ENCODE assay signal across 8 cellular contexts in genomic region chr19:8005534-8006256, GRCh38. TPM values are rescaled to one million over a fixed set of nuclear protein-coding genes. Genes with fewer than 3 reads are reported as not detected.
DNase-seq lines count a peak whose midpoint lies in the region; ATAC-seq and TF ChIP-seq lines count a peak whose summit lies in the region.

TSS of gene ELAVL1 (minus strand) at chr19:8005641. CDS start at chr19:7991815, 13,826 bp downstream.

- H3K27ac Mint-ChIP-seq in immature natural killer cell, result peak within 1 kb of the TSS; percentile 87 to 96 (median 93)

- H3K36me3 Mint-ChIP-seq in immature natural killer cell, result peaks cover 0 to 4% (median 0%) of the 10 kb centered on the region in 3 donors

- H3K9me3 ChIP-seq in breast epithelium, result no peaks in the 10 kb centered on the region

- H3K4me1 Mint-ChIP-seq in immature natural killer cell, result peaks cover 36 to 39% of the 10 kb centered on the region in 2 donors

- H3K36me3 ChIP-seq in breast epithelium, result no peaks in the 10 kb centered on the region

- no peaks in the 10 kb centered on the region for H3K9me3 Mint-ChIP-seq in immature natural killer cell

- ATAC-seq in HG03064 (IDR thresholded peaks at IDR 0.05; ENCODE audit: low read depth, unreplicated experiment), result peak; percentile 51

- no peaks in the 10 kb centered on the region for H3K27me3 ChIP-seq in breast epithelium

- TF ChIP-seq CTCF in WI38 (IDR thresholded peaks at IDR 0.05; ENCODE audit: low read depth, low read length) (no peak), breast epithelium (IDR thresholded peaks at IDR 0.05) (no peak)

- peaks cover 14 to 33% of the 10 kb centered on the region in 2 donors for H3K4me1 ChIP-seq in breast epithelium

- peak; percentile 74 for DNase-seq in NK-92 treated with Interleukin-12 subunit alpha and Interleukin-12 subunit beta, amount 100 ng/mL, for 24 hours (lab: John Stamatoyannopoulos, UW)
- DNase-seq in NK-92 (lab: John Stamatoyannopoulos, UW; ENCODE audit: unreplicated experiment), result no peak
- DNase-seq in NCI-H2171 (lab: John Stamatoyannopoulos, UW), result peak; percentile 91
- peak; percentile 84 to 88 for DNase-seq in breast epithelium (ENCODE audit: low spot score in 2 of 2)
- peak; percentile 89 to 92 (median 92) for DNase-seq in immature natural killer cell
- peak; percentile 57 for DNase-seq in smooth muscle cell of the brain vasculature (ENCODE audit: low read depth, low spot score)

- TF ChIP-seq POLR2A in breast epithelium (IDR thresholded peaks at IDR 0.05), result no peak

- intact Hi-C loops in breast epithelium (cut with DNase I; ENCODE audit: low total_unique reads), result no loop called here

- peak within 1 kb of the TSS; percentile 86 to 97 (median 90) for H3K4me3 Mint-ChIP-seq in immature natural killer cell

- peaks cover 0 to 9% (median 9%) of the 10 kb centered on the region in 3 donors for H3K27me3 Mint-ChIP-seq in immature natural killer cell (ENCODE audit: low read depth in 3 of 3)

- peak within 1 kb of the TSS; percentile 79 to 92 for H3K27ac ChIP-seq in breast epithelium

- H3K4me3 ChIP-seq in WI38 (ENCODE audit: low read depth, low read length), result peak within 1 kb of the TSS; percentile 82
- peak within 1 kb of the TSS; percentile 82 to 98 (median 86) for H3K4me3 ChIP-seq in breast epithelium

RNA-seq across cellular contexts. Expression of gene ELAVL1, which starts in this region (rescaled TPM):
- total RNA-seq in breast epithelium, result 10 to 100 TPM; 28.6 to 30.8 (median 29.7) TPM
- polyA plus RNA-seq in immature natural killer cell, result 10 to 100 TPM; 48.9 to 62.0 (median 54.1) TPM
